16 cellular contexts compared by ENCODE assay signal in genomic region chr1:44678626-44679025, GRCh38. TPM values are rescaled to one million over a fixed set of nuclear protein-coding genes. Genes with fewer than 3 reads are reported as not detected.
DNase-seq lines count a peak whose midpoint lies in the region; ATAC-seq and TF ChIP-seq lines count a peak whose summit lies in the region.
"Had no signal": no experiment of that assay in that cellular context is flagged by ENCODE, and none has a peak within 500 bp of the region (broad histone marks: within the 10 kb centered on the region; RNA-seq: fewer than 3 reads in every experiment).

No MANE protein-coding gene starts in this region.

- intact Hi-C loops in right cardiac atrium (cut with DNase I) = no loop called here
- intact Hi-C loops in Right ventricle myocardium inferior (cut with DNase I) = no loop called here
- intact Hi-C loops in sciatic nerve (cut with DNase I) = no loop called here

- peaks cover 11% of the 10 kb centered on the region for H3K4me1 Mint-ChIP-seq in chondrocyte (ENCODE audit: low read depth)

- no peak for ATAC-seq in right cardiac atrium
- no peak for ATAC-seq in Right ventricle myocardium inferior
- no peak for ATAC-seq in sciatic nerve
- ATAC-seq in GM21447 (IDR thresholded peaks at IDR 0.05; ENCODE audit: unreplicated experiment) = no peak

- peak overlapping the region; percentile 43 for H3K27ac ChIP-seq in right cardiac atrium (ENCODE audit: low read length)

- no peak overlapping the region for H3K4me3 ChIP-seq in right cardiac atrium (ENCODE audit: low read length)
- H3K4me3 ChIP-seq: HAP-1 had no signal

- H3K27me3 ChIP-seq in right cardiac atrium (ENCODE audit: control insufficient read depth, insufficient read depth) = no peaks in the 10 kb centered on the region
- H3K27me3 ChIP-seq: BLaER1 treated with 17β-estradiol and CSF1 and Interleukin-3, amounts not matched to agents 10 nM and 100 nM had no signal

- no peak overlapping the region for H3K4me3 Mint-ChIP-seq in chondrocyte (ENCODE audit: unreplicated experiment)
- H3K4me3 Mint-ChIP-seq: CD4-positive, alpha-beta memory T cell had no signal

- WGBS in right cardiac atrium = 63% methylated on average over 4 of the region's 4 CpGs

- no peak for TF ChIP-seq CTCF in chondrocyte (IDR thresholded peaks at IDR 0.05)

- H3K4me1 ChIP-seq in right cardiac atrium (ENCODE audit: control insufficient read depth, insufficient read depth, low read length) = peaks cover 9% of the 10 kb centered on the region

- H3K9me3 Mint-ChIP-seq in chondrocyte (ENCODE audit: low read depth) = no peaks in the 10 kb centered on the region
- H3K9me3 Mint-ChIP-seq: CD4-positive, alpha-beta memory T cell had no signal

- no peaks in the 10 kb centered on the region for H3K27me3 Mint-ChIP-seq in chondrocyte (ENCODE audit: low read depth)
- H3K27me3 Mint-ChIP-seq: CD4-positive, alpha-beta memory T cell had no signal

- no peak overlapping the region for H3K27ac Mint-ChIP-seq in chondrocyte (ENCODE audit: unreplicated experiment)
- H3K27ac Mint-ChIP-seq: CD4-positive, alpha-beta memory T cell had no signal

- DNase-seq in right cardiac atrium (no peak), Right ventricle myocardium inferior (ENCODE audit: missing footprints) (no peak), chondrocyte (ENCODE audit: low spot score) (peak; percentile 22), sciatic nerve (ENCODE audit: low spot score) (peak; percentile 44), NCI-H526 (lab: John Stamatoyannopoulos, UW) (no peak), NCI-H2029 (lab: John Stamatoyannopoulos, UW) (no peak)
- DNase-seq: 8988T; ACHN; CD4-positive, alpha-beta memory T cell; DMS153; DMS79 treated with DMSO at 0.1 percent for 48 hours; EL had no signal

- H3K36me3 Mint-ChIP-seq in chondrocyte (ENCODE audit: low read depth) = no peaks in the 10 kb centered on the region

- H3K9me3 ChIP-seq in right cardiac atrium (ENCODE audit: control insufficient read depth, low read length) = no peaks in the 10 kb centered on the region
- H3K9me3 ChIP-seq: BLaER1 treated with 17β-estradiol and CSF1 and Interleukin-3, amounts not matched to agents 10 nM and 100 nM; HAP-1 had no signal

RNA-seq across cellular contexts. Expression of gene ARMH1, which starts 4.1 kb away (rescaled TPM):
- total RNA-seq in right cardiac atrium (1 to 10 TPM in 2 of 4 donors, under 1 TPM in 2; 0.39 to 1.2 (median 0.84) TPM), Right ventricle myocardium inferior (0.78 TPM), chondrocyte (1.3 to 2.1 TPM (median 1.7 TPM) in 3 replicates), sciatic nerve (3.9 TPM)
- 0.91 TPM for polyA plus RNA-seq in right cardiac atrium

RNA-seq across cellular contexts. Expression of gene TMEM53, which starts 4.3 kb away (rescaled TPM):
- total RNA-seq in right cardiac atrium (10 to 100 TPM; 12.0 to 16.8 (median 13.1) TPM), Right ventricle myocardium inferior (11.8 TPM), chondrocyte (5.2 to 7.2 TPM (median 5.8 TPM) in 3 replicates), sciatic nerve (12.5 TPM)
- polyA plus RNA-seq in right cardiac atrium = 13.3 TPM

RNA-seq across cellular contexts. Expression of gene RNU5D-1, which starts 52.3 kb away (rescaled TPM):
- total RNA-seq in right cardiac atrium = not detected
- polyA plus RNA-seq in right cardiac atrium = not detected
- not detected for total RNA-seq in Right ventricle myocardium inferior
- total RNA-seq in chondrocyte = not detected in 3 replicates
- total RNA-seq in sciatic nerve = not detected
- total RNA-seq: CD4-positive, alpha-beta memory T cell; H1 had no signal
- polyA plus RNA-seq: CD4-positive, alpha-beta memory T cell had no signal

Comparison
In these comparisons a context has a peak if more than half of its experiments do, and no peak if none do; other contexts are left out.
1. DNase-seq: peak in chondrocyte (single experiment) and sciatic nerve (single experiment); none in right cardiac atrium (0 of 3), Right ventricle myocardium inferior (single experiment), NCI-H526 (0 of 2) and NCI-H2029 (single experiment).